ENCODE assay signal across 8 cellular contexts in genomic region chr5:150780816-150781221, GRCh38. TPM values are rescaled to one million over a fixed set of nuclear protein-coding genes. Genes with fewer than 3 reads are reported as not detected.
DNase-seq lines count a peak whose midpoint lies in the region; ATAC-seq and TF ChIP-seq lines count a peak whose summit lies in the region.

No MANE protein-coding gene starts in this region.

- POLR2A ChIA-PET in activated CD8-positive, alpha-beta T cell treated with anti-CD3 and anti-CD28 coated beads, Interleukin-2, amount 10 ng/mL, durations not matched to agents 7 days and 5 days (lab: Charles Lee), result interaction anchor here (3.7 to 7.4 kb wide), 2 partner anchors 66 to 80 kb away, joined by 35 to 52 read pairs; partner anchors contain the start of genes IRGM and RBM22

- no peak for ATAC-seq in activated CD8-positive, alpha-beta T cell treated with anti-CD3 and anti-CD28 coated beads, Interleukin-2, amount 10 ng/mL, durations not matched to agents 7 days and 5 days
- no peak for ATAC-seq in GM21528 (IDR thresholded peaks at IDR 0.05; ENCODE audit: low FRiP score, unreplicated experiment)

- H3K4me3 ChIP-seq in iPS-20b (ENCODE audit: low read length), result peak overlapping the region; percentile 77; the same call in 1 of the 2 replicates
- peak overlapping the region; percentile 62 for H3K4me3 ChIP-seq in suprapubic skin
- no peak overlapping the region for H3K4me3 ChIP-seq in HAP-1
- no peak overlapping the region for H3K4me3 ChIP-seq in H7 (ENCODE audit: insufficient read depth, low read depth, low read length)

- no peak for TF ChIP-seq POLR2A in suprapubic skin (IDR thresholded peaks at IDR 0.05)

- in situ Hi-C loops in HAP-1 (cut with MboI; ENCODE audit: low sequenced_read_pairs), result loop anchor here (25.0 kb wide), 1 partner anchor 381 kb away; the partner anchor contains the start of gene ANXA6

- TF ChIP-seq CTCF in suprapubic skin (IDR thresholded peaks at IDR 0.05), result no peak

- H3K9ac ChIP-seq in iPS-20b (ENCODE audit: low read depth, low read length), result no peak overlapping the region

- peak overlapping the region; percentile 100 for H3K4me3 Mint-ChIP-seq in T-helper 2 cell treated with Interferon-gamma antibody and Interleukin-4, amounts not matched to agents 5 μg/mL and 100 μg/mL, for 36 hours
- peak overlapping the region; percentile 97 for H3K4me3 Mint-ChIP-seq in activated CD8-positive, alpha-beta T cell treated with anti-CD3 and anti-CD28 coated beads, Interleukin-2, amount 10 ng/mL, durations not matched to agents 7 days and 5 days

- H3K4me1 Mint-ChIP-seq in T-helper 2 cell treated with Interferon-gamma antibody and Interleukin-4, amounts not matched to agents 5 μg/mL and 100 μg/mL, for 36 hours (ENCODE audit: low read depth), result peaks cover 56% of the 10 kb centered on the region
- H3K4me1 Mint-ChIP-seq in activated CD8-positive, alpha-beta T cell treated with anti-CD3 and anti-CD28 coated beads, Interleukin-2, amount 10 ng/mL, durations not matched to agents 7 days and 5 days (ENCODE audit: low read depth), result peaks cover 75% of the 10 kb centered on the region

- H3K27me3 ChIP-seq in iPS-20b (ENCODE audit: insufficient read depth, low read length) (peaks cover 47% of the 10 kb centered on the region), suprapubic skin (no peaks in the 10 kb centered on the region), HAP-1 (ENCODE audit: low read depth) (no peaks in the 10 kb centered on the region), H7 (ENCODE audit: control insufficient read depth, insufficient read depth, low read length) (peaks cover 6% of the 10 kb centered on the region)

- no peak for TF ChIP-seq EP300 in suprapubic skin (IDR thresholded peaks at IDR 0.05)

- DNase-seq in T-helper 2 cell treated with Interferon-gamma antibody and Interleukin-4, amounts not matched to agents 5 μg/mL and 100 μg/mL, for 36 hours (ENCODE audit: low spot score), result no peak
- DNase-seq in T-helper 2 cell (no peak), suprapubic skin (ENCODE audit: low spot score in 2 of 2) (no peak), HAP-1 (ENCODE audit: low spot score in 2 of 2) (no peak), H7 (no peak)
- no peak for DNase-seq in activated CD8-positive, alpha-beta T cell treated with anti-CD3 and anti-CD28 coated beads, Interleukin-2, amount 10 ng/mL, durations not matched to agents 7 days and 5 days

- H3K36me3 ChIP-seq in iPS-20b (ENCODE audit: insufficient read depth, low read depth, low read length) (no peaks in the 10 kb centered on the region; the same call in 1 of the 2 replicates), suprapubic skin (no peaks in the 10 kb centered on the region), HAP-1 (replicated peaks) (no peaks in the 10 kb centered on the region), H7 (replicated peaks; ENCODE audit: control insufficient read depth, insufficient read depth, low read length) (no peaks in the 10 kb centered on the region)

- H3K4me1 ChIP-seq in iPS-20b (ENCODE audit: insufficient read depth, low read length) (peaks cover 42% of the 10 kb centered on the region), suprapubic skin (peaks cover 49% of the 10 kb centered on the region), HAP-1 (peaks cover 3% of the 10 kb centered on the region)

- CTCF ChIA-PET in activated CD8-positive, alpha-beta T cell treated with anti-CD3 and anti-CD28 coated beads, Interleukin-2, amount 10 ng/mL, durations not matched to agents 7 days and 5 days (lab: Charles Lee), result interaction anchor here (1.0 to 8.2 kb wide), 8 partner anchors 9 to 81 kb away, joined by 4 to 107 read pairs (median 16); partner anchors contain the start of genes IRGM and RBM22

- no peaks in the 10 kb centered on the region for H3K27me3 Mint-ChIP-seq in T-helper 2 cell treated with Interferon-gamma antibody and Interleukin-4, amounts not matched to agents 5 μg/mL and 100 μg/mL, for 36 hours (ENCODE audit: low read depth)
- no peaks in the 10 kb centered on the region for H3K27me3 Mint-ChIP-seq in activated CD8-positive, alpha-beta T cell treated with anti-CD3 and anti-CD28 coated beads, Interleukin-2, amount 10 ng/mL, durations not matched to agents 7 days and 5 days (ENCODE audit: low read depth)

- 81% methylated on average over 5 of the region's 5 CpGs for WGBS in suprapubic skin

- no peak overlapping the region for H3K27ac ChIP-seq in iPS-20b (ENCODE audit: low read length)
- H3K27ac ChIP-seq in suprapubic skin, result peak overlapping the region; percentile 81

- peak overlapping the region; percentile 89 for H3K27ac Mint-ChIP-seq in T-helper 2 cell treated with Interferon-gamma antibody and Interleukin-4, amounts not matched to agents 5 μg/mL and 100 μg/mL, for 36 hours
- H3K27ac Mint-ChIP-seq in activated CD8-positive, alpha-beta T cell treated with anti-CD3 and anti-CD28 coated beads, Interleukin-2, amount 10 ng/mL, durations not matched to agents 7 days and 5 days, result peak overlapping the region; percentile 92

- peaks cover 35% of the 10 kb centered on the region for H3K36me3 Mint-ChIP-seq in T-helper 2 cell treated with Interferon-gamma antibody and Interleukin-4, amounts not matched to agents 5 μg/mL and 100 μg/mL, for 36 hours (ENCODE audit: low read depth)
- H3K36me3 Mint-ChIP-seq in activated CD8-positive, alpha-beta T cell treated with anti-CD3 and anti-CD28 coated beads, Interleukin-2, amount 10 ng/mL, durations not matched to agents 7 days and 5 days (ENCODE audit: low read depth), result peaks cover 46% of the 10 kb centered on the region

- peaks cover 4% of the 10 kb centered on the region for H3K9me3 Mint-ChIP-seq in T-helper 2 cell treated with Interferon-gamma antibody and Interleukin-4, amounts not matched to agents 5 μg/mL and 100 μg/mL, for 36 hours
- peaks cover 1% of the 10 kb centered on the region for H3K9me3 Mint-ChIP-seq in activated CD8-positive, alpha-beta T cell treated with anti-CD3 and anti-CD28 coated beads, Interleukin-2, amount 10 ng/mL, durations not matched to agents 7 days and 5 days (ENCODE audit: insufficient read depth)

- H3K9me3 ChIP-seq in iPS-20b (ENCODE audit: insufficient read depth, low read depth, low read length) (no peaks in the 10 kb centered on the region), suprapubic skin (no peaks in the 10 kb centered on the region), HAP-1 (no peaks in the 10 kb centered on the region)

RNA-seq across cellular contexts. Expression of gene SMIM3, which starts 2.3 kb away (rescaled TPM):
- total RNA-seq in activated CD8-positive, alpha-beta T cell treated with anti-CD3 and anti-CD28 coated beads, Interleukin-2, amount 10 ng/mL, durations not matched to agents 7 days and 5 days, result 10 to 100 TPM; 16.4 to 16.7 TPM
- 10 to 100 TPM in 3 of 4 donors, 1 to 10 TPM in 1; 7.1 to 18.7 (median 14.1) TPM for total RNA-seq in suprapubic skin
- total RNA-seq in H7 (2014; rRNA removed; shearing (Covaris generic)), result 3.0 and 5.2 TPM in 2 replicates

RNA-seq across cellular contexts. Expression of gene DCTN4, which starts 22.0 kb away (rescaled TPM):
- total RNA-seq in activated CD8-positive, alpha-beta T cell treated with anti-CD3 and anti-CD28 coated beads, Interleukin-2, amount 10 ng/mL, durations not matched to agents 7 days and 5 days, result 10 to 100 TPM; 35.0 to 35.4 TPM
- total RNA-seq in suprapubic skin, result 10 to 100 TPM; 64.8 to 91.6 (median 76.3) TPM
- total RNA-seq in H7 (2014; rRNA removed; shearing (Covaris generic)), result 28.3 and 37.7 TPM in 2 replicates

Comparison
In these comparisons a context has a peak if more than half of its experiments do, and no peak if none do; other contexts are left out.
1. H3K4me3 ChIP-seq: peak in iPS-20b (single experiment) and suprapubic skin (single experiment); none in HAP-1 (single experiment) and H7 (single experiment).